In genomic region chr17:9487406-9487805, GRCh38 we compare ENCODE assay signal across 27 cellular contexts.
"Had no signal": no experiment of that assay in that cellular context is flagged by ENCODE, and none has a peak within 500 bp of the region (broad histone marks: within the 10 kb centered on the region; RNA-seq: fewer than 3 reads in every experiment).

No MANE protein-coding gene starts in this region.

- H3K4me1 ChIP-seq: left ventricle myocardium inferior, prostate gland, sigmoid colon, testis, transverse colon had no signal

- H3K27ac ChIP-seq: brain microvascular endothelial cell, left ventricle myocardium inferior, neutrophil, ovary, prostate gland, sigmoid colon, testis, transverse colon had no signal

- H3K4me3 Mint-ChIP-seq: activated T-cell treated with anti-CD3 and anti-CD28 coated beads, Interleukin-2, amount 50 U/mL, for 72 hours; dendritic cell treated with granulocyte-macrophage colony-stimulating factor and Interleukin-4, amounts not matched to agents 40 ng/mL and 50 ng/mL, for 4 days; endodermal cell; nephron; stimulated activated naive B cell treated with anti-CD40 and anti-IgM and Interleukin-4, amounts not matched to agents 10 μg/mL and 1 μg/mL and 100 μg/mL, for 72 hours had no signal

- H3K9me3 ChIP-seq: mucosa of descending colon, neutrophil, ovary, prostate gland, sigmoid colon, testis, transverse colon had no signal

- H3K27me3 ChIP-seq: brain microvascular endothelial cell, neutrophil, ovary, sigmoid colon, testis, transverse colon had no signal

- H3K9me3 Mint-ChIP-seq: activated naive CD4-positive, alpha-beta T cell treated with anti-CD3 and anti-CD28 coated beads, Interleukin-2, amount 50 U/mL, for 72 hours; activated T-cell treated with anti-CD3 and anti-CD28 coated beads, Interleukin-2, amount 50 U/mL, for 72 hours; dendritic cell treated with granulocyte-macrophage colony-stimulating factor and Interleukin-4, amounts not matched to agents 40 ng/mL and 50 ng/mL, for 4 days; stimulated activated naive B cell treated with anti-CD40 and anti-IgM and Interleukin-4, amounts not matched to agents 10 μg/mL and 1 μg/mL and 100 μg/mL, for 72 hours had no signal

- H3K4me3 ChIP-seq: left ventricle myocardium inferior, lung, mucosa of descending colon, ovary, prostate gland, sigmoid colon, testis, transverse colon had no signal

- H3K27ac Mint-ChIP-seq: activated naive CD4-positive, alpha-beta T cell treated with anti-CD3 and anti-CD28 coated beads, Interleukin-2, amount 50 U/mL, for 72 hours; activated T-cell treated with anti-CD3 and anti-CD28 coated beads, Interleukin-2, amount 50 U/mL, for 72 hours; dendritic cell treated with granulocyte-macrophage colony-stimulating factor and Interleukin-4, amounts not matched to agents 40 ng/mL and 50 ng/mL, for 4 days; endodermal cell; nephron; stimulated activated naive B cell treated with anti-CD40 and anti-IgM and Interleukin-4, amounts not matched to agents 10 μg/mL and 1 μg/mL and 100 μg/mL, for 72 hours had no signal

- DNase-seq: activated CD4-positive, alpha-beta T cell treated with anti-CD3 and anti-CD28 coated beads for 4 hours; activated CD4-positive, alpha-beta T cell treated with anti-CD3 and anti-CD28 coated beads, Interleukin-2, amount 50 U/mL, for 4 hours; activated CD4-positive, CD25-positive, alpha-beta regulatory T cell; activated naive CD4-positive, alpha-beta T cell; activated T-cell treated with anti-CD3 and anti-CD28 coated beads for 4 hours; activated T-cell treated with anti-CD3 and anti-CD28 coated beads, Interleukin-2, amount 50 U/mL, for 72 hours; brain microvascular endothelial cell; caudate nucleus; endodermal cell; foreskin melanocyte; left ventricle myocardium inferior; mucosa of descending colon; ovary; retina; sigmoid colon; small intestine; stimulated activated CD4-positive, alpha-beta T cell treated with anti-CD3 and anti-CD28 coated beads, Interleukin-2, amount 100 ng/mL, for 24 hours; stimulated activated naive B cell treated with anti-CD40 and anti-IgM and Interleukin-4, amounts not matched to agents 10 μg/mL and 1 μg/mL and 100 μg/mL, for 72 hours; testis; transverse colon had no signal

- H3K27me3 Mint-ChIP-seq: dendritic cell treated with granulocyte-macrophage colony-stimulating factor and Interleukin-4, amounts not matched to agents 40 ng/mL and 50 ng/mL, for 4 days; stimulated activated naive B cell treated with anti-CD40 and anti-IgM and Interleukin-4, amounts not matched to agents 10 μg/mL and 1 μg/mL and 100 μg/mL, for 72 hours had no signal

- ATAC-seq: activated naive CD4-positive, alpha-beta T cell treated with anti-CD3 and anti-CD28 coated beads, Interleukin-2, amount 50 U/mL, for 72 hours; activated T-cell treated with anti-CD3 and anti-CD28 coated beads, Interleukin-2, amount 50 U/mL, for 72 hours; esophagus mucosa; mucosa of descending colon; stimulated activated naive B cell treated with anti-CD40 and anti-IgM and Interleukin-4, amounts not matched to agents 10 μg/mL and 1 μg/mL and 100 μg/mL, for 72 hours had no signal

- H3K36me3 ChIP-seq: brain microvascular endothelial cell, ovary, prostate gland had no signal

- H3K4me1 Mint-ChIP-seq: nephron; stimulated activated naive B cell treated with anti-CD40 and anti-IgM and Interleukin-4, amounts not matched to agents 10 μg/mL and 1 μg/mL and 100 μg/mL, for 72 hours had no signal
